In genomic region chr3:43285644-43286043, GRCh38 we compare ENCODE assay signal across 8 cellular contexts. TPM values are rescaled to one million over a fixed set of nuclear protein-coding genes. Genes with fewer than 3 reads are reported as not detected.
DNase-seq lines count a peak whose midpoint lies in the region; ATAC-seq and TF ChIP-seq lines count a peak whose summit lies in the region.

No MANE protein-coding gene starts in this region.

- no peak for TF ChIP-seq CTCF in GM12865 (IDR thresholded peaks at IDR 0.05; ENCODE audit: insufficient read depth, low read depth, low read length, missing control alignments)
- no peak for TF ChIP-seq CTCF in Panc1 (IDR thresholded peaks at IDR 0.05)
- no peak for TF ChIP-seq CTCF in fibroblast of pulmonary artery (IDR thresholded peaks at IDR 0.05; ENCODE audit: low read length, missing control alignments)
- no peak for TF ChIP-seq CTCF in prostate gland (IDR thresholded peaks at IDR 0.05)

- in situ Hi-C loops in Panc1 (cut with HindIII; ENCODE audit: low pct_unique_long_range_greater_than_20kb, low sequenced_read_pairs) = no loop called here

- WGBS in prostate gland = 68% methylated on average over 11 of the region's 11 CpGs

- TF ChIP-seq POLR2A in prostate gland (IDR thresholded peaks at IDR 0.05) = no peak

- no TSS peak for BruUV-seq in Panc1 (replicated peaks; lab: Mats Ljungman, UMichigan)

- ATAC-seq in Panc1 = no peak
- ATAC-seq in HG02981 (IDR thresholded peaks at IDR 0.05; ENCODE audit: unreplicated experiment) = no peak
- no peak for ATAC-seq in GM18873 (IDR thresholded peaks at IDR 0.05; ENCODE audit: low FRiP score, unreplicated experiment)

- CTCF ChIA-PET in Panc1 (lab: Charles Lee) = interaction anchor here (0.5 kb wide), 1 partner anchor 50 kb away, joined by 3 read pairs; no protein-coding TSS in a partner anchor

- intact Hi-C loops in Panc1 (cut with micrococcal nuclease; ENCODE audit: unreplicated experiment) (no loop called here), prostate gland (cut with DNase I) (loop anchor here (10.0 kb wide), 3 partner anchors 121 to 301 kb away; partner anchors contain the start of gene POMGNT2), posterior cingulate gyrus (cut with DNase I) (loop anchor here (5.0 kb wide), 1 partner anchor 123 kb away; no protein-coding TSS in a partner anchor)

- 0 out of 2 replicates have a peak overlapping the region, but pooled peaks have one; percentile 51 for H3K27ac ChIP-seq in Panc1 (ENCODE audit: low read length)
- peak overlapping the region in 1 of 2 donors; percentile 68 for H3K27ac ChIP-seq in prostate gland

- peaks cover 13% of the 10 kb centered on the region for H3K4me1 ChIP-seq in Panc1 (ENCODE audit: control insufficient read depth, insufficient read depth, low read length)
- H3K4me1 ChIP-seq in prostate gland (replicated peaks) = no peaks in the 10 kb centered on the region

- POLR2A ChIA-PET in Panc1 (lab: Charles Lee) = interaction anchor here (0.6 kb wide), 1 partner anchor 225 kb away, joined by 4 read pairs; no protein-coding TSS in a partner anchor

- H3K9me3 ChIP-seq in Panc1 (ENCODE audit: control insufficient read depth, insufficient read depth, low read depth, low read length) (no peaks in the 10 kb centered on the region), prostate gland (no peaks in the 10 kb centered on the region)

- H3K36me3 ChIP-seq in Panc1 (ENCODE audit: control insufficient read depth, insufficient read depth, low read length) (no peaks in the 10 kb centered on the region), prostate gland (no peaks in the 10 kb centered on the region)

- peak overlapping the region; percentile 63 for H3K4me3 ChIP-seq in GM12865 (ENCODE audit: low read depth, low read length)
- H3K4me3 ChIP-seq in Panc1 (ENCODE audit: low read depth in 2 of 2, low read length in 2 of 2) = peak overlapping the region; percentile 60 to 66
- H3K4me3 ChIP-seq in fibroblast of pulmonary artery (replicated peaks; ENCODE audit: low read depth, low read length) = peak overlapping the region; percentile 79
- H3K4me3 ChIP-seq in prostate gland = peak overlapping the region; percentile 54 to 65

- no peak for DNase-seq in GM12865 (ENCODE audit: low read depth)
- DNase-seq in Panc1 (ENCODE audit: low read depth, low spot score) = no peak
- no peak for DNase-seq in fibroblast of pulmonary artery (ENCODE audit: low read depth)
- DNase-seq in prostate gland (ENCODE audit: low spot score) = no peak
- no peak for DNase-seq in KG1 (lab: John Stamatoyannopoulos, UW)
- DNase-seq in posterior cingulate gyrus = no peak

- H3K27me3 ChIP-seq in Panc1 (ENCODE audit: control insufficient read depth, insufficient read depth, low read length) (peaks cover 3% of the 10 kb centered on the region; the same call in 1 of the 2 replicates), prostate gland (replicated peaks; ENCODE audit: insufficient read depth) (no peaks in the 10 kb centered on the region)

RNA-seq across cellular contexts. Expression of gene SNRK, which starts 0.7 kb away (rescaled TPM):
- total RNA-seq in Panc1 (2021; ENCODE audit: unreplicated experiment) = 11.0 TPM
- 6.5 TPM for polyA plus RNA-seq in Panc1 (2012; ENCODE audit: insufficient read length)
- 10 to 100 TPM; 18.9 to 38.1 TPM for total RNA-seq in prostate gland
